Comparison of ENCODE assay signal across 34 cellular contexts in genomic region chr16:51193879-51194278, GRCh38. TPM values are rescaled to one million over a fixed set of nuclear protein-coding genes. Genes with fewer than 3 reads are reported as not detected.
"Had no signal": no experiment of that assay in that cellular context is flagged by ENCODE, and none has a peak within 500 bp of the region (broad histone marks: within the 10 kb centered on the region; RNA-seq: fewer than 3 reads in every experiment).

No MANE protein-coding gene starts in this region.

- H3K4me1 Mint-ChIP-seq: activated B cell treated with CpG ODN at 0.5 μM for 24 hours; activated CD4-positive, alpha-beta T cell treated with anti-CD3 and anti-CD28 coated beads, Interleukin-2, amount 10 ng/mL, durations not matched to agents 24 days and 14 days; activated CD8-positive, alpha-beta memory T cell treated with anti-CD3 and anti-CD28 coated beads, Interleukin-2, amount 10 ng/mL, durations not matched to agents 7 days and 5 days; activated naive CD4-positive, alpha-beta T cell treated with anti-CD3 and anti-CD28 coated beads, Interleukin-2, amount 50 U/mL, for 24 hours; activated naive CD8-positive, alpha-beta T cell treated with anti-CD3 and anti-CD28 coated beads for 36 hours; activated naive CD8-positive, alpha-beta T cell treated with anti-CD3 and anti-CD28 coated beads, Interleukin-2, amount 50 U/mL, for 24 hours; T-cell had no signal

- H3K36me3 ChIP-seq: adrenal gland, gastroesophageal sphincter, heart right ventricle, WERI-Rb-1 had no signal

- H3K4me3 Mint-ChIP-seq: activated B cell treated with CpG ODN at 0.5 μM for 24 hours; activated CD4-positive, alpha-beta memory T cell treated with anti-CD3 and anti-CD28 coated beads for 36 hours; activated CD4-positive, alpha-beta T cell treated with anti-CD3 and anti-CD28 coated beads, Interleukin-2, amount 10 ng/mL, durations not matched to agents 24 days and 14 days; activated CD8-positive, alpha-beta memory T cell treated with anti-CD3 and anti-CD28 coated beads, Interleukin-2, amount 10 ng/mL, durations not matched to agents 7 days and 5 days; activated CD8-positive, alpha-beta T cell treated with anti-CD3 and anti-CD28 coated beads, Interleukin-2, amount 10 ng/mL, durations not matched to agents 7 days and 5 days; activated naive CD4-positive, alpha-beta T cell treated with anti-CD3 and anti-CD28 coated beads for 36 hours; activated naive CD4-positive, alpha-beta T cell treated with anti-CD3 and anti-CD28 coated beads, Interleukin-2, amount 50 U/mL, for 24 hours; activated naive CD8-positive, alpha-beta T cell treated with anti-CD3 and anti-CD28 coated beads for 36 hours; activated naive CD8-positive, alpha-beta T cell treated with anti-CD3 and anti-CD28 coated beads, Interleukin-2, amount 50 U/mL, for 24 hours; activated T-helper 1 cell treated with anti-CD3 and anti-CD28 coated beads, Interleukin-12 subunit alpha, Interleukin-12 subunit beta, Interleukin-2, Interleukin-4 antibody, amounts not matched to agents 30 ng/mL and 10 ng/mL and 1 ng/mL, durations not matched to agents 14 hours and 24 hours and 36 hours; effector memory CD8-positive, alpha-beta T cell; T-cell; T-helper 1 cell treated with Interleukin-12 subunit alpha and Interleukin-12 subunit beta and Interleukin-4 antibody, amounts not matched to agents 30 μg/mL and 1 μg/mL, for 36 hours had no signal

- H3K27ac Mint-ChIP-seq: activated B cell treated with CpG ODN at 0.5 μM for 24 hours; activated CD4-positive, alpha-beta memory T cell treated with anti-CD3 and anti-CD28 coated beads for 36 hours; activated CD4-positive, alpha-beta T cell treated with anti-CD3 and anti-CD28 coated beads, Interleukin-2, amount 10 ng/mL, durations not matched to agents 24 days and 14 days; activated CD8-positive, alpha-beta memory T cell treated with anti-CD3 and anti-CD28 coated beads, Interleukin-2, amount 10 ng/mL, durations not matched to agents 7 days and 5 days; activated CD8-positive, alpha-beta T cell treated with anti-CD3 and anti-CD28 coated beads, Interleukin-2, amount 10 ng/mL, durations not matched to agents 7 days and 5 days; activated naive CD4-positive, alpha-beta T cell treated with anti-CD3 and anti-CD28 coated beads for 36 hours; activated naive CD4-positive, alpha-beta T cell treated with anti-CD3 and anti-CD28 coated beads, Interleukin-2, amount 50 U/mL, for 24 hours; activated naive CD8-positive, alpha-beta T cell treated with anti-CD3 and anti-CD28 coated beads for 36 hours; activated naive CD8-positive, alpha-beta T cell treated with anti-CD3 and anti-CD28 coated beads, Interleukin-2, amount 50 U/mL, for 24 hours; activated T-helper 1 cell treated with anti-CD3 and anti-CD28 coated beads, Interleukin-12 subunit alpha, Interleukin-12 subunit beta, Interleukin-2, Interleukin-4 antibody, amounts not matched to agents 30 ng/mL and 10 ng/mL and 1 ng/mL, durations not matched to agents 14 hours and 24 hours and 36 hours; activated T-helper 2 cell treated with anti-CD3 and anti-CD28 coated beads, Interferon-gamma antibody, Interleukin-2, Interleukin-4, amounts not matched to agents 10 μg/mL and 5 μg/mL and 100 μg/mL, durations not matched to agents 14 hours and 24 hours and 36 hours; effector memory CD8-positive, alpha-beta T cell; T-cell; T-helper 1 cell treated with Interleukin-12 subunit alpha and Interleukin-12 subunit beta and Interleukin-4 antibody, amounts not matched to agents 30 μg/mL and 1 μg/mL, for 36 hours had no signal

- H3K27me3 ChIP-seq: body of pancreas had no signal

- H3K4me1 ChIP-seq: adrenal gland, body of pancreas, gastroesophageal sphincter, heart right ventricle had no signal

- H3K27ac ChIP-seq: adrenal gland, body of pancreas, epithelial cell of prostate, gastroesophageal sphincter, heart right ventricle, WERI-Rb-1 had no signal

- H3K9me3 ChIP-seq: adrenal gland, body of pancreas, heart right ventricle had no signal

- DNase-seq: activated B cell treated with CpG ODN at 0.5 μM for 24 hours; activated CD4-positive, alpha-beta memory T cell treated with anti-CD3 and anti-CD28 coated beads for 36 hours; activated CD4-positive, alpha-beta T cell treated with anti-CD3 and anti-CD28 coated beads, Interleukin-2, amount 10 ng/mL, durations not matched to agents 24 days and 14 days; activated CD8-positive, alpha-beta memory T cell treated with anti-CD3 and anti-CD28 coated beads, Interleukin-2, amount 10 ng/mL, durations not matched to agents 7 days and 5 days; activated CD8-positive, alpha-beta memory T cell treated with anti-CD3 and anti-CD28 coated beads, Interleukin-2, amount 50 U/mL, for 4 hours; activated CD8-positive, alpha-beta T cell treated with anti-CD3 and anti-CD28 coated beads, Interleukin-2, amount 10 ng/mL, durations not matched to agents 7 days and 5 days; activated effector memory CD4-positive, alpha-beta T cell treated with anti-CD3 and anti-CD28 coated beads, Interleukin-2, amount 50 U/mL, for 16 hours; activated naive CD4-positive, alpha-beta T cell treated with anti-CD3 and anti-CD28 coated beads for 36 hours; activated naive CD8-positive, alpha-beta T cell treated with anti-CD3 and anti-CD28 coated beads for 36 hours; activated naive CD8-positive, alpha-beta T cell treated with anti-CD3 and anti-CD28 coated beads, Interleukin-2, amount 50 U/mL, for 24 hours; activated T-cell treated with anti-CD3 and anti-CD28 coated beads, Interleukin-2, amount 50 U/mL, for 1 hour; activated T-cell treated with anti-CD3 and anti-CD28 coated beads, Interleukin-2, amount 50 U/mL, for 48 hours; adrenal gland; aorta; body of pancreas; caudate nucleus; cortex of kidney; dermis blood vessel endothelial cell; effector CD4-positive, alpha-beta T cell; effector memory CD8-positive, alpha-beta T cell; foreskin melanocyte; heart right ventricle; T-cell; T1000; WERI-Rb-1 had no signal

- H3K27me3 Mint-ChIP-seq: activated B cell treated with CpG ODN at 0.5 μM for 24 hours; activated CD4-positive, alpha-beta T cell treated with anti-CD3 and anti-CD28 coated beads, Interleukin-2, amount 10 ng/mL, durations not matched to agents 24 days and 14 days; activated CD8-positive, alpha-beta memory T cell treated with anti-CD3 and anti-CD28 coated beads, Interleukin-2, amount 10 ng/mL, durations not matched to agents 7 days and 5 days; activated naive CD8-positive, alpha-beta T cell treated with anti-CD3 and anti-CD28 coated beads for 36 hours; effector memory CD8-positive, alpha-beta T cell had no signal

- H3K36me3 Mint-ChIP-seq: activated CD4-positive, alpha-beta memory T cell treated with anti-CD3 and anti-CD28 coated beads for 36 hours; activated CD8-positive, alpha-beta memory T cell treated with anti-CD3 and anti-CD28 coated beads, Interleukin-2, amount 10 ng/mL, durations not matched to agents 7 days and 5 days; activated naive CD4-positive, alpha-beta T cell treated with anti-CD3 and anti-CD28 coated beads, Interleukin-2, amount 50 U/mL, for 24 hours; activated naive CD8-positive, alpha-beta T cell treated with anti-CD3 and anti-CD28 coated beads for 36 hours; T-cell had no signal

- H3K9me3 Mint-ChIP-seq: activated CD4-positive, alpha-beta memory T cell treated with anti-CD3 and anti-CD28 coated beads for 36 hours; activated CD4-positive, alpha-beta T cell treated with anti-CD3 and anti-CD28 coated beads, Interleukin-2, amount 10 ng/mL, durations not matched to agents 24 days and 14 days; activated naive CD4-positive, alpha-beta T cell treated with anti-CD3 and anti-CD28 coated beads for 36 hours; activated naive CD4-positive, alpha-beta T cell treated with anti-CD3 and anti-CD28 coated beads, Interleukin-2, amount 50 U/mL, for 24 hours; activated naive CD8-positive, alpha-beta T cell treated with anti-CD3 and anti-CD28 coated beads for 36 hours; activated naive CD8-positive, alpha-beta T cell treated with anti-CD3 and anti-CD28 coated beads, Interleukin-2, amount 50 U/mL, for 24 hours; activated T-helper 1 cell treated with anti-CD3 and anti-CD28 coated beads, Interleukin-12 subunit alpha, Interleukin-12 subunit beta, Interleukin-2, Interleukin-4 antibody, amounts not matched to agents 30 ng/mL and 10 ng/mL and 1 ng/mL, durations not matched to agents 14 hours and 24 hours and 36 hours; activated T-helper 2 cell treated with anti-CD3 and anti-CD28 coated beads, Interferon-gamma antibody, Interleukin-2, Interleukin-4, amounts not matched to agents 10 μg/mL and 5 μg/mL and 100 μg/mL, durations not matched to agents 14 hours and 24 hours and 36 hours; T-helper 1 cell treated with Interleukin-12 subunit alpha and Interleukin-12 subunit beta and Interleukin-4 antibody, amounts not matched to agents 30 μg/mL and 1 μg/mL, for 36 hours had no signal

- H3K4me3 ChIP-seq: adrenal gland, body of pancreas, gastroesophageal sphincter, heart right ventricle had no signal

RNA-seq across cellular contexts. Expression of gene SALL1, which starts 42.8 kb away (rescaled TPM):
- total RNA-seq: activated B cell treated with CpG ODN at 0.5 μM for 24 hours; activated CD4-positive, alpha-beta memory T cell treated with anti-CD3 and anti-CD28 coated beads for 36 hours; activated CD4-positive, alpha-beta T cell treated with anti-CD3 and anti-CD28 coated beads, Interleukin-2, amount 10 ng/mL, durations not matched to agents 24 days and 14 days; activated CD8-positive, alpha-beta memory T cell treated with anti-CD3 and anti-CD28 coated beads for 36 hours; activated CD8-positive, alpha-beta memory T cell treated with anti-CD3 and anti-CD28 coated beads, Interleukin-2, amount 10 ng/mL, durations not matched to agents 7 days and 5 days; activated CD8-positive, alpha-beta T cell treated with anti-CD3 and anti-CD28 coated beads, Interleukin-2, amount 10 ng/mL, durations not matched to agents 7 days and 5 days; activated naive CD4-positive, alpha-beta T cell treated with anti-CD3 and anti-CD28 coated beads for 36 hours; activated naive CD8-positive, alpha-beta T cell treated with anti-CD3 and anti-CD28 coated beads for 36 hours; activated T-helper 1 cell treated with anti-CD3 and anti-CD28 coated beads, Interleukin-12 subunit alpha, Interleukin-12 subunit beta, Interleukin-2, Interleukin-4 antibody, amounts not matched to agents 30 ng/mL and 10 ng/mL and 1 ng/mL, durations not matched to agents 14 hours and 24 hours and 36 hours; activated T-helper 2 cell treated with anti-CD3 and anti-CD28 coated beads, Interferon-gamma antibody, Interleukin-2, Interleukin-4, amounts not matched to agents 10 μg/mL and 5 μg/mL and 100 μg/mL, durations not matched to agents 14 hours and 24 hours and 36 hours; aorta; endothelial cell of umbilical vein; gastroesophageal sphincter; T-helper 2 cell treated with Interferon-gamma antibody and Interleukin-4, amounts not matched to agents 100 ng/mL and 5 ng/mL, for 36 hours had no signal
- polyA plus RNA-seq: aorta, endothelial cell of umbilical vein had no signal
